In the genomic region with DNA sequence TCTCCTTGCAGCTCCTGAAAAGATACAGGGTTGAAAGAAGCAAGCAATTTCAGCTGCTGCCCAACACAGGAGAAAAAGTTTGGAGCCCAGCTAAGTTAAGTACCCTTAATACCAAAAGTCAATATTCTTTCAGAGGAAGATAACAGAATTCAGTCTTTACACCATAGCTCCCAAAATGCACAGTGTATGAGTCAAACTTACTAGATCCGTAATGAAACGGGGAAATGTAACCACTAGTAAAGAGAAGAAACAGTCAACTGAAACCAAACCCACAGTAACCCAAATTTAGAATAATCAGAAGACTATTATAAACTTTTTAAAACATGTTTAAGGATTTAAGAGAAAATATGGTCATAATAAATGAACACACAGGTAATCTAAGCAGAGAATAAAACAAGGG, we compare ENCODE assay signal across 14 cellular contexts.
"Had no signal": no experiment of that assay in that cellular context is flagged by ENCODE, and none has a peak within 500 bp of the region (broad histone marks: within the 10 kb centered on the region; RNA-seq: fewer than 3 reads in every experiment).

No MANE protein-coding gene starts in this region.

- DNase-seq: activated CD4-positive, alpha-beta T cell treated with anti-CD3 and anti-CD28 coated beads for 48 hours; activated naive CD4-positive, alpha-beta T cell treated with Interleukin-2 at 50 U/mL for 16 hours; activated naive CD8-positive, alpha-beta T cell treated with anti-CD3 and anti-CD28 coated beads, Interleukin-2, amount 50 U/mL, for 24 hours; colonic mucosa; foreskin keratinocyte; immature natural killer cell; lower lobe of right lung; midbrain; stimulated activated CD4-positive, alpha-beta T cell treated with anti-CD3 and anti-CD28 coated beads, Interleukin-4, amount 100 ng/mL, for 1 hour; stimulated activated CD8-positive, alpha-beta memory T cell treated with anti-CD3 and anti-CD28 coated beads, Interleukin-4, amount 100 ng/mL, for 48 hours; tibial artery; uterus had no signal

- H3K27me3 Mint-ChIP-seq: activated naive CD8-positive, alpha-beta T cell treated with anti-CD3 and anti-CD28 coated beads, Interleukin-2, amount 50 U/mL, for 24 hours had no signal

- ATAC-seq: activated naive CD8-positive, alpha-beta T cell treated with anti-CD3 and anti-CD28 coated beads, Interleukin-2, amount 50 U/mL, for 24 hours; foreskin keratinocyte; lower lobe of right lung; WTC11 had no signal

- H3K27ac Mint-ChIP-seq: activated naive CD8-positive, alpha-beta T cell treated with anti-CD3 and anti-CD28 coated beads, Interleukin-2, amount 50 U/mL, for 24 hours; activated T-helper 1 cell treated with anti-CD3 and anti-CD28 coated beads, Interleukin-12 subunit alpha, Interleukin-12 subunit beta, Interleukin-2, Interleukin-4 antibody, amounts not matched to agents 30 ng/mL and 10 ng/mL and 1 ng/mL, durations not matched to agents 14 hours and 24 hours and 36 hours; WTC11 had no signal

- H3K4me3 Mint-ChIP-seq: activated naive CD8-positive, alpha-beta T cell treated with anti-CD3 and anti-CD28 coated beads, Interleukin-2, amount 50 U/mL, for 24 hours; activated T-helper 1 cell treated with anti-CD3 and anti-CD28 coated beads, Interleukin-12 subunit alpha, Interleukin-12 subunit beta, Interleukin-2, Interleukin-4 antibody, amounts not matched to agents 30 ng/mL and 10 ng/mL and 1 ng/mL, durations not matched to agents 14 hours and 24 hours and 36 hours; immature natural killer cell; WTC11 had no signal

- H3K4me1 Mint-ChIP-seq: activated naive CD8-positive, alpha-beta T cell treated with anti-CD3 and anti-CD28 coated beads, Interleukin-2, amount 50 U/mL, for 24 hours; WTC11 had no signal
